In the genomic region with DNA sequence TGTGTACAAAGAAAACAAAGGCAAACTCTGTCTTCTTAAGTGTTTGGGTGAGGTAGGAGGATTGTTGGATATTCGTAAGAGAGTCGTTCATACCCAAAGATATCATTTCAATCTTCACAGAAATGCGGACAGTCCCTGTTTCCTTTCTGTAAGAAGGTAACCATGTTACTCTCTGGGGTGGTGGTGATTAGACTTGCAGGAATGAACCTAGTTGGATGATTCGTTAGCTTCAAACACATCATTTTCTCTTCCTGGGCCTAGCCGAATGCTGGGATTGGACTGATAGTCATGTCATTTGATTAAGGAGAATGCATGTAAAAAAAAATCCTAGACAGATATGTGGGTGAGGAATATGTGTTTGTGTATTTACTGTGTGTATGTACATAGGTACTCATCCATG, we compare ENCODE assay signal across 12 cellular contexts. TPM values are rescaled to one million over a fixed set of nuclear protein-coding genes. Genes with fewer than 3 reads are reported as not detected.
DNase-seq lines count a peak whose midpoint lies in the region; ATAC-seq and TF ChIP-seq lines count a peak whose summit lies in the region.
"Had no signal": no experiment of that assay in that cellular context is flagged by ENCODE, and none has a peak within 500 bp of the region (broad histone marks: within the 10 kb centered on the region; RNA-seq: fewer than 3 reads in every experiment).

No MANE protein-coding gene starts in this region.

- peak; percentile 49 for ATAC-seq in activated T-helper 17 cell treated with anti-CD3 and anti-CD28 coated beads, Interleukin-2, amount 50 U/mL, for 72 hours (replicated peaks)
- ATAC-seq in gastroesophageal sphincter, result no peak

- no peak overlapping the region for H3K4me3 ChIP-seq in gastroesophageal sphincter
- H3K4me3 ChIP-seq: body of pancreas had no signal

- H3K9me3 Mint-ChIP-seq in activated T-helper 17 cell treated with anti-CD3 and anti-CD28 coated beads, Interleukin-2, amount 50 U/mL, for 72 hours, result no peaks in the 10 kb centered on the region

- H3K27me3 Mint-ChIP-seq in activated T-helper 17 cell treated with anti-CD3 and anti-CD28 coated beads, Interleukin-2, amount 50 U/mL, for 72 hours, result no peaks in the 10 kb centered on the region

- no peaks in the 10 kb centered on the region for H3K36me3 ChIP-seq in gastroesophageal sphincter

- no peak for TF ChIP-seq CTCF in gastroesophageal sphincter (IDR thresholded peaks at IDR 0.05)

- peak overlapping the region; percentile 52 for H3K4me3 Mint-ChIP-seq in activated T-helper 17 cell treated with anti-CD3 and anti-CD28 coated beads, Interleukin-2, amount 50 U/mL, for 72 hours

- WGBS in gastroesophageal sphincter (ENCODE audit: low coverage in 1 of 2), 2 donors, result 62 to 66% methylated on average over 5 of the region's 5 CpGs

- peak; percentile 28 for DNase-seq in DMS 273 (lab: John Stamatoyannopoulos, UW; ENCODE audit: unreplicated experiment)
- no peak for DNase-seq in DMS 273 treated with DMSO at 0.1 percent for 48 hours (lab: John Stamatoyannopoulos, UW)
- DNase-seq in substantia nigra (lab: John Stamatoyannopoulos, UW), result no peak
- DNase-seq in HPDE6-E6E7 (ENCODE audit: extremely low spot score), result no peak
- DNase-seq in epidermal melanocyte (ENCODE audit: insufficient read length, low spot score), result no peak
- DNase-seq in 8988T, result no peak
- DNase-seq: body of pancreas, mesendoderm, NCI-H1417 treated with DMSO at 0.1 percent for 48 hours had no signal

- H3K27ac ChIP-seq in gastroesophageal sphincter, result peak overlapping the region in 3 of 4 donors; percentile 73 to 85 (median 85)
- H3K27ac ChIP-seq in substantia nigra (ENCODE audit: low read depth, low read length, poor library complexity, severe bottlenecking), result peak overlapping the region; percentile 81
- H3K27ac ChIP-seq: 22Rv1 had no signal

- H3K27ac Mint-ChIP-seq in activated T-helper 17 cell treated with anti-CD3 and anti-CD28 coated beads, Interleukin-2, amount 50 U/mL, for 72 hours, result peak overlapping the region; percentile 67

- H3K27me3 ChIP-seq in gastroesophageal sphincter, result no peaks in the 10 kb centered on the region
- H3K27me3 ChIP-seq: body of pancreas had no signal

- peaks cover 9 to 81% (median 48%) of the 10 kb centered on the region in 3 donors for H3K4me1 ChIP-seq in gastroesophageal sphincter

- H3K36me3 Mint-ChIP-seq in activated T-helper 17 cell treated with anti-CD3 and anti-CD28 coated beads, Interleukin-2, amount 50 U/mL, for 72 hours (ENCODE audit: low read depth), result no peaks in the 10 kb centered on the region

- no peak for TF ChIP-seq EP300 in gastroesophageal sphincter (IDR thresholded peaks at IDR 0.05)

- peaks cover 44% of the 10 kb centered on the region for H3K4me1 Mint-ChIP-seq in activated T-helper 17 cell treated with anti-CD3 and anti-CD28 coated beads, Interleukin-2, amount 50 U/mL, for 72 hours

- TF ChIP-seq POLR2A in gastroesophageal sphincter (IDR thresholded peaks at IDR 0.05), result no peak

- H3K9me3 ChIP-seq in gastroesophageal sphincter, result no peaks in the 10 kb centered on the region
- H3K9me3 ChIP-seq: body of pancreas had no signal

RNA-seq across cellular contexts. Expression of a gene that starts 12.4 kb away (rescaled TPM):
- 10 to 100 TPM in 1 of 2 donors, 1 to 10 TPM in 1; 7.0 to 11.0 TPM for total RNA-seq in activated T-helper 17 cell treated with anti-CD3 and anti-CD28 coated beads, Interleukin-2, amount 50 U/mL, for 72 hours
- 10 to 100 TPM; 10.1 to 14.4 (median 12.1) TPM for total RNA-seq in gastroesophageal sphincter
